ENCODE assay signal across 12 cellular contexts in the genomic region with DNA sequence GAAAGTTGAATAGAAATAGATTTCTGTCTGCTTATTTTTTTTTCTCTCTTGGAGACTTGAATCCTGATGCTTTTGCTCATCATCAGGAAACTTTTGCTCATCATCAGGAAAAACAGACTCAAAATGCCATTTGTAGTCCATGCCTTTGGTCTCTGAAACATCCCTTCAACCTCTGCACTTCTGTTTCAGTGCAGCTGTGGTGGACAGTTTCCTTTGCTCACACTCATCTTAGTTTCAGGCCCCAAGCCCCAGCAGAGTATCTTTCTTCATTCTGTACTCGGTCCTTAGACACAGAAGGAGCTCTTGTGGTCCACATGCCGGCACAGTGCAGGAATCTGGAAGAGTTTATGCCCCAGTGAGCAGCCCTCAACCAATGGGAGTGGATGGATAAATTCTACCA.
DNase-seq lines count a peak whose midpoint lies in the region; ATAC-seq, FAIRE-seq and TF ChIP-seq lines count a peak whose summit lies in the region.
"Had no signal": no experiment of that assay in that cellular context is flagged by ENCODE, and none has a peak within 500 bp of the region (broad histone marks: within the 10 kb centered on the region; RNA-seq: fewer than 3 reads in every experiment).

No MANE protein-coding gene starts in this region.

- H3K4me1 ChIP-seq in kidney (ENCODE audit: control insufficient read depth in 1 of 2, insufficient read depth in 1 of 2, low read depth in 1 of 2, low read length in 2 of 2), result peaks cover 0 to 7% of the 10 kb centered on the region in 2 donors

- H3K4me3 ChIP-seq in kidney (ENCODE audit: low read length in 2 of 2), result no peak overlapping the region
- H3K4me3 ChIP-seq: PC-9, suprapubic skin had no signal

- no peaks in the 10 kb centered on the region for H3K9me3 Mint-ChIP-seq in activated CD8-positive, alpha-beta T cell treated with anti-CD3 and anti-CD28 coated beads for 36 hours

- H3K27ac ChIP-seq in kidney (ENCODE audit: low read depth in 2 of 2, low read length in 2 of 2), result no peak overlapping the region
- H3K27ac ChIP-seq: PC-9, suprapubic skin had no signal

- CTCF ChIA-PET in activated CD8-positive, alpha-beta T cell treated with anti-CD3 and anti-CD28 coated beads for 36 hours (lab: Charles Lee), result no interaction called here

- H3K36me3 Mint-ChIP-seq in activated CD8-positive, alpha-beta T cell treated with anti-CD3 and anti-CD28 coated beads for 36 hours (ENCODE audit: low read depth), result no peaks in the 10 kb centered on the region

- intact Hi-C loops in activated CD8-positive, alpha-beta T cell treated with anti-CD3 and anti-CD28 coated beads for 36 hours (cut with micrococcal nuclease), result no loop called here
- intact Hi-C loops in kidney (cut with DNase I), result no loop called here

- no peak overlapping the region for H3K27ac Mint-ChIP-seq in activated CD8-positive, alpha-beta T cell treated with anti-CD3 and anti-CD28 coated beads for 36 hours
- H3K27ac Mint-ChIP-seq: memory B cell had no signal

- H3K9ac ChIP-seq in kidney (ENCODE audit: low read length in 2 of 2), result no peak overlapping the region

- H3K27me3 Mint-ChIP-seq in activated CD8-positive, alpha-beta T cell treated with anti-CD3 and anti-CD28 coated beads for 36 hours, result peaks cover 3% of the 10 kb centered on the region
- H3K27me3 Mint-ChIP-seq: memory B cell had no signal

- no peaks in the 10 kb centered on the region for H3K9me3 ChIP-seq in kidney (ENCODE audit: control insufficient read depth in 1 of 2, low read length in 2 of 2)
- H3K9me3 ChIP-seq: suprapubic skin had no signal

- DNase-seq in GM12891 (ENCODE audit: insufficient read length, low spot score) (no peak), kidney (no peak), DMS53 treated with DMSO at 0.1 percent for 48 hours (lab: John Stamatoyannopoulos, UW; ENCODE audit: unreplicated experiment) (no peak), GF-D8 (lab: John Stamatoyannopoulos, UW) (no peak), epidermal melanocyte (ENCODE audit: insufficient read length, low spot score) (no peak)
- DNase-seq in activated CD8-positive, alpha-beta T cell treated with anti-CD3 and anti-CD28 coated beads for 36 hours, result no peak
- DNase-seq: aorta, PC-9 had no signal

- H3K36me3 ChIP-seq in kidney (ENCODE audit: control insufficient read depth in 1 of 2, insufficient read depth in 2 of 2, low read length in 2 of 2), result no peaks in the 10 kb centered on the region
- H3K36me3 ChIP-seq: suprapubic skin had no signal

- peaks cover 12% of the 10 kb centered on the region for H3K4me1 Mint-ChIP-seq in activated CD8-positive, alpha-beta T cell treated with anti-CD3 and anti-CD28 coated beads for 36 hours (ENCODE audit: low read depth)
- H3K4me1 Mint-ChIP-seq: memory B cell had no signal

- peak; percentile 54 for ATAC-seq in GM19452 (IDR thresholded peaks at IDR 0.05; ENCODE audit: unreplicated experiment)
- ATAC-seq in HG02943 (IDR thresholded peaks at IDR 0.05; ENCODE audit: low read depth, unreplicated experiment), result peak; percentile 56
- peak; percentile 39 for ATAC-seq in activated CD8-positive, alpha-beta T cell treated with anti-CD3 and anti-CD28 coated beads for 36 hours

- POLR2A ChIA-PET in activated CD8-positive, alpha-beta T cell treated with anti-CD3 and anti-CD28 coated beads for 36 hours (lab: Charles Lee), result interaction anchor here (0.7 to 1.7 kb wide), 2 partner anchors 10 to 1519 kb away, joined by 4 read pairs; no protein-coding TSS in a partner anchor

- H3K4me3 Mint-ChIP-seq in activated CD8-positive, alpha-beta T cell treated with anti-CD3 and anti-CD28 coated beads for 36 hours, result no peak overlapping the region
- H3K4me3 Mint-ChIP-seq: memory B cell had no signal

- TF ChIP-seq POLR2A in GM12891 (IDR thresholded peaks at IDR 0.05; ENCODE audit: low read depth, low read length), result no peak

- FAIRE-seq in GM12891 (lab: Jason Lieb, UNC) (peak; percentile 90), kidney (lab: Jason Lieb, UNC) (no peak)

- TF ChIP-seq CTCF in activated CD8-positive, alpha-beta T cell treated with anti-CD3 and anti-CD28 coated beads for 36 hours (IDR thresholded peaks at IDR 0.05), result no peak
- no peak for TF ChIP-seq CTCF in kidney (IDR thresholded peaks at IDR 0.05; ENCODE audit: borderline replicate concordance, extremely low read depth, insufficient read depth)

TF ChIP-seq in GM12891, 5 proteins besides CTCF, POLR2A, EP300 and RAD21:
- TF ChIP-seq POLR2AphosphoS5 (IDR thresholded peaks at IDR 0.05; ENCODE audit: low read depth, low read length), result no peak
- TF ChIP-seq SPI1 (IDR thresholded peaks at IDR 0.05; ENCODE audit: low read depth, low read length), result no peak
- no peak for TF ChIP-seq POU2F2 (IDR thresholded peaks at IDR 0.05; ENCODE audit: low read depth, low read length)
- no peak for TF ChIP-seq PAX5 (IDR thresholded peaks at IDR 0.05; ENCODE audit: insufficient read depth, low read length, severe bottlenecking)
- TF ChIP-seq TAF1 (IDR thresholded peaks at IDR 0.05; ENCODE audit: low read depth, low read length), result no peak
TF ChIP-seq in GM12891: peak in this region for 0.
